12 cellular contexts compared by ENCODE assay signal in genomic region chr9:69130456-69131441, GRCh38. TPM values are rescaled to one million over a fixed set of nuclear protein-coding genes. Genes with fewer than 3 reads are reported as not detected.
DNase-seq lines count a peak whose midpoint lies in the region; ATAC-seq, FAIRE-seq and TF ChIP-seq lines count a peak whose summit lies in the region.
"Had no signal": no experiment of that assay in that cellular context is flagged by ENCODE, and none has a peak within 500 bp of the region (broad histone marks: within the 10 kb centered on the region; RNA-seq: fewer than 3 reads in every experiment).

No MANE protein-coding gene starts in this region.

- H3K9me3 ChIP-seq in A549, result no peaks in the 10 kb centered on the region

- no peak overlapping the region for H3K4me2 ChIP-seq in A549

- CTCF ChIA-PET in A549 (lab: Yijun Ruan, JAX), result interaction anchor here (1.4 to 3.1 kb wide), 2 partner anchors 8 to 9 kb away, joined by 4 to 17 read pairs; no protein-coding TSS in a partner anchor

- peaks cover 16% of the 10 kb centered on the region; the same call in 2 of the 3 replicates for H3K4me1 ChIP-seq in A549

- TF ChIP-seq EP300 in A549 (IDR thresholded peaks at IDR 0.05), result no peak

- no peak for TF ChIP-seq CTCF in A549 (IDR thresholded peaks at IDR 0.05)

- H3K27ac ChIP-seq in A549, result no peak overlapping the region

- DNase-seq in A549 (ENCODE audit: low read depth in 1 of 2, low spot score in 1 of 2) (no peak), NCI-H82 treated with DMSO at 0.1 percent for 48 hours (lab: John Stamatoyannopoulos, UW; ENCODE audit: unreplicated experiment) (peak; percentile 27), epidermal melanocyte (ENCODE audit: insufficient read length, low spot score) (peak; percentile 55), mesenteric fat pad (ENCODE audit: low spot score) (peak; percentile 80), HuH-7.5 (ENCODE audit: low spot score) (no peak), GM19238 (ENCODE audit: insufficient read length, low spot score) (no peak)
- no peak for DNase-seq in activated CD4-positive, CD25-positive, alpha-beta regulatory T cell (lab: John Stamatoyannopoulos, UW)
- DNase-seq: activated naive CD8-positive, alpha-beta T cell treated with anti-CD3 and anti-CD28 coated beads, Interleukin-2, amount 10 ng/mL, durations not matched to agents 7 days and 5 days; NCI-H1048; T-cell had no signal

- ATAC-seq in A549, result 0 out of 6 replicates have a peak, but pooled peaks of 1 of the 2 experiments have one; percentile 19
- no peak for ATAC-seq in GM18870 (IDR thresholded peaks at IDR 0.05; ENCODE audit: unreplicated experiment)
- ATAC-seq: T-cell had no signal

- no peak overlapping the region for H3K4me3 ChIP-seq in A549

- no peak for FAIRE-seq in A549 (lab: Jason Lieb, UNC)
- FAIRE-seq: GM18507 had no signal

- WGBS in A549 (ENCODE audit: missing lambda C conversion rate), result 63% methylated on average over 16 of the region's 16 CpGs

- no peak for TF ChIP-seq POLR2A in A549 (IDR thresholded peaks at IDR 0.05; ENCODE audit: low read length)

- no peak for TF ChIP-seq RAD21 in A549 (conservative IDR thresholded peaks at IDR 0.05 in 1 of 2, IDR thresholded peaks at IDR 0.05 in 1 of 2)

- POLR2A ChIA-PET in A549 (lab: Yijun Ruan, JAX), result no interaction called here

TF ChIP-seq in A549, 52 proteins besides CTCF, POLR2A, EP300 and RAD21:
- TF ChIP-seq MAFK (IDR thresholded peaks at IDR 0.05; ENCODE audit: partially characterized antibody) (peak; percentile 45), NPAS2 (CRISPR knock-in tag; IDR thresholded peaks at IDR 0.05; ENCODE audit: borderline replicate concordance) (no peak)

RNA-seq across cellular contexts. Expression of gene TJP2, which starts 43.3 kb away (rescaled TPM):
- 3.6 and 4.4 TPM in 2 replicates for polyA plus RNA-seq in A549 (2011; rRNA removed)
- 1.2 and 1.6 TPM in 2 replicates for polyA plus RNA-seq in A549 (2012; cell fraction: cytosol; rRNA removed)
- 3.9 and 5.0 TPM in 2 replicates for polyA plus RNA-seq in A549 (2012; cell fraction: nucleus; rRNA removed)
- 1.7 to 2.1 TPM (median 2.1 TPM) in 3 replicates for polyA plus RNA-seq in A549 (2017; fragmentation: RNase III; extraction: RNeasy Plus Mini Kit Qiagen cat#74134 plus additional on column Dnase treatment)
- polyA minus RNA-seq in A549 (2011; rRNA and poly(A)+ RNA removed), result 1.9 and 3.3 TPM in 2 replicates
- total RNA-seq in mesenteric fat pad, result 105 TPM

Comparison
In these comparisons a context has a peak if more than half of its experiments do, and no peak if none do; other contexts are left out.
1. DNase-seq: peak in NCI-H82 treated with DMSO at 0.1 percent for 48 hours (single experiment), epidermal melanocyte (single experiment) and mesenteric fat pad (single experiment); none in A549 (0 of 2), activated CD4-positive, CD25-positive, alpha-beta regulatory T cell (0 of 4), HuH-7.5 (single experiment) and GM19238 (single experiment).